22 cellular contexts compared by ENCODE assay signal in genomic region chr5:178831049-178831448, GRCh38.
"Had no signal": no experiment of that assay in that cellular context is flagged by ENCODE, and none has a peak within 500 bp of the region (broad histone marks: within the 10 kb centered on the region; RNA-seq: fewer than 3 reads in every experiment).

No MANE protein-coding gene starts in this region.

- DNase-seq: activated CD4-positive, alpha-beta memory T cell treated with anti-CD3 and anti-CD28 coated beads for 36 hours; activated CD4-positive, alpha-beta T cell treated with anti-CD3 and anti-CD28 coated beads for 36 hours; activated CD8-positive, alpha-beta memory T cell treated with anti-CD3 and anti-CD28 coated beads, Interleukin-2, amount 10 ng/mL, durations not matched to agents 7 days and 5 days; activated naive CD4-positive, alpha-beta T cell treated with anti-CD3 and anti-CD28 coated beads for 36 hours; activated naive CD8-positive, alpha-beta T cell treated with anti-CD3 and anti-CD28 coated beads, Interleukin-2, amount 50 U/mL, for 24 hours; activated T-cell treated with anti-CD3 and anti-CD28 coated beads, Interleukin-2, amount 50 U/mL, for 1 hour; effector memory CD4-positive, alpha-beta T cell; left lung; mammary epithelial cell; naive B cell; retina; stimulated activated CD4-positive, alpha-beta T cell treated with anti-CD3 and anti-CD28 coated beads, Interleukin-2, amount 100 ng/mL, for 48 hours; stimulated activated naive CD4-positive, alpha-beta T cell; substantia nigra; T-cell; T1000 had no signal

- H3K4me1 ChIP-seq: ascending aorta, gastroesophageal sphincter, left lung, tibial nerve had no signal

- H3K27ac ChIP-seq: ascending aorta, epithelial cell of prostate, gastroesophageal sphincter, left lung, tibial nerve had no signal

- ATAC-seq: activated CD4-positive, alpha-beta T cell treated with anti-CD3 and anti-CD28 coated beads for 36 hours; activated CD8-positive, alpha-beta memory T cell treated with anti-CD3 and anti-CD28 coated beads, Interleukin-2, amount 10 ng/mL, durations not matched to agents 7 days and 5 days; activated naive CD8-positive, alpha-beta T cell treated with anti-CD3 and anti-CD28 coated beads, Interleukin-2, amount 50 U/mL, for 24 hours; gastroesophageal sphincter; left lung; T-cell had no signal

- H3K9me3 ChIP-seq: ascending aorta, gastroesophageal sphincter, left lung, tibial nerve had no signal

- H3K4me3 ChIP-seq: ascending aorta, gastroesophageal sphincter, left lung, tibial nerve had no signal

- H3K36me3 ChIP-seq: ascending aorta, gastroesophageal sphincter, left lung, tibial nerve had no signal

- H3K27me3 ChIP-seq: ascending aorta, left lung, tibial nerve had no signal

- FAIRE-seq: bronchial epithelial cell, keratinocyte had no signal
